ENCODE assay signal across 12 cellular contexts in genomic region chr1:88867743-88868521, GRCh38. TPM values are rescaled to one million over a fixed set of nuclear protein-coding genes. Genes with fewer than 3 reads are reported as not detected.
DNase-seq lines count a peak whose midpoint lies in the region; ATAC-seq, FAIRE-seq and TF ChIP-seq lines count a peak whose summit lies in the region.
"Had no signal": no experiment of that assay in that cellular context is flagged by ENCODE, and none has a peak within 500 bp of the region (broad histone marks: within the 10 kb centered on the region; RNA-seq: fewer than 3 reads in every experiment).

No MANE protein-coding gene starts in this region.

- no peaks in the 10 kb centered on the region for H3K36me3 ChIP-seq in colonic mucosa

- no peaks in the 10 kb centered on the region for H3K27me3 ChIP-seq in colonic mucosa

- H3K27ac Mint-ChIP-seq in activated CD4-positive, alpha-beta T cell treated with anti-CD3 and anti-CD28 coated beads, Interleukin-2, amount 10 ng/mL, durations not matched to agents 24 days and 14 days: peak overlapping the region; percentile 82
- H3K27ac Mint-ChIP-seq in stimulated activated memory B cell treated with anti-CD40 and anti-IgM and Interleukin-4, amounts not matched to agents 10 μg/mL and 1 μg/mL and 100 μg/mL, for 72 hours: peak overlapping the region; percentile 42

- intact Hi-C loops in activated CD4-positive, alpha-beta T cell treated with anti-CD3 and anti-CD28 coated beads, Interleukin-2, amount 10 ng/mL, durations not matched to agents 24 days and 14 days (cut with micrococcal nuclease): loop anchor here (1.0 to 5.0 kb wide), 2 partner anchors 23 to 206 kb away; partner anchors contain the start of gene GTF2B
- intact Hi-C loops in colonic mucosa (cut with DNase I): no loop called here

- no peak for ATAC-seq in stimulated activated memory B cell treated with anti-CD40 and anti-IgM and Interleukin-4, amounts not matched to agents 10 μg/mL and 1 μg/mL and 100 μg/mL, for 72 hours
- ATAC-seq: A549 had no signal

- H3K9me3 ChIP-seq in colonic mucosa: no peaks in the 10 kb centered on the region
- H3K9me3 ChIP-seq: A549 had no signal

- peaks cover 36% of the 10 kb centered on the region for H3K4me1 Mint-ChIP-seq in activated CD4-positive, alpha-beta T cell treated with anti-CD3 and anti-CD28 coated beads, Interleukin-2, amount 10 ng/mL, durations not matched to agents 24 days and 14 days
- H3K4me1 Mint-ChIP-seq in stimulated activated memory B cell treated with anti-CD40 and anti-IgM and Interleukin-4, amounts not matched to agents 10 μg/mL and 1 μg/mL and 100 μg/mL, for 72 hours: peaks cover 20% of the 10 kb centered on the region

- H3K9ac ChIP-seq in colonic mucosa (ENCODE audit: low read depth in 2 of 2, low read length in 2 of 2): no peak overlapping the region

- H3K27ac ChIP-seq in colonic mucosa: no peak overlapping the region
- H3K27ac ChIP-seq: A549, VCaP had no signal

- DNase-seq in activated CD4-positive, alpha-beta T cell treated with anti-CD3 and anti-CD28 coated beads, Interleukin-2, amount 10 ng/mL, durations not matched to agents 24 days and 14 days: no peak
- no peak for DNase-seq in activated CD4-positive, alpha-beta T cell treated with anti-CD3 and anti-CD28 coated beads, Interleukin-2, amount 50 U/mL, for 48 hours
- DNase-seq in RCC 7860 (ENCODE audit: low spot score) (peak; percentile 9), fibroblast of gingiva (ENCODE audit: low read depth) (peak; percentile 20), HPDE6-E6E7 (ENCODE audit: extremely low spot score) (no peak), HTR-8/SVneo (ENCODE audit: insufficient read length, low spot score) (no peak), colonic mucosa (no peak)
- DNase-seq: anterior cingulate cortex, NCI-H1436 had no signal

- H3K4me3 Mint-ChIP-seq in activated CD4-positive, alpha-beta T cell treated with anti-CD3 and anti-CD28 coated beads, Interleukin-2, amount 10 ng/mL, durations not matched to agents 24 days and 14 days: peak overlapping the region; percentile 69
- no peak overlapping the region for H3K4me3 Mint-ChIP-seq in stimulated activated memory B cell treated with anti-CD40 and anti-IgM and Interleukin-4, amounts not matched to agents 10 μg/mL and 1 μg/mL and 100 μg/mL, for 72 hours

- no peak for TF ChIP-seq CTCF in colonic mucosa (IDR thresholded peaks at IDR 0.05)

- peaks cover 31% of the 10 kb centered on the region for H3K36me3 Mint-ChIP-seq in activated CD4-positive, alpha-beta T cell treated with anti-CD3 and anti-CD28 coated beads, Interleukin-2, amount 10 ng/mL, durations not matched to agents 24 days and 14 days (ENCODE audit: low read depth)
- peaks cover 22% of the 10 kb centered on the region for H3K36me3 Mint-ChIP-seq in stimulated activated memory B cell treated with anti-CD40 and anti-IgM and Interleukin-4, amounts not matched to agents 10 μg/mL and 1 μg/mL and 100 μg/mL, for 72 hours

- no peaks in the 10 kb centered on the region for H3K9me3 Mint-ChIP-seq in activated CD4-positive, alpha-beta T cell treated with anti-CD3 and anti-CD28 coated beads, Interleukin-2, amount 10 ng/mL, durations not matched to agents 24 days and 14 days
- H3K9me3 Mint-ChIP-seq in stimulated activated memory B cell treated with anti-CD40 and anti-IgM and Interleukin-4, amounts not matched to agents 10 μg/mL and 1 μg/mL and 100 μg/mL, for 72 hours: no peaks in the 10 kb centered on the region

- no peaks in the 10 kb centered on the region for H3K27me3 Mint-ChIP-seq in activated CD4-positive, alpha-beta T cell treated with anti-CD3 and anti-CD28 coated beads, Interleukin-2, amount 10 ng/mL, durations not matched to agents 24 days and 14 days
- H3K27me3 Mint-ChIP-seq in stimulated activated memory B cell treated with anti-CD40 and anti-IgM and Interleukin-4, amounts not matched to agents 10 μg/mL and 1 μg/mL and 100 μg/mL, for 72 hours: no peaks in the 10 kb centered on the region

- FAIRE-seq in RCC 7860 (lab: Jason Lieb, UNC) (no peak), HTR-8/SVneo (lab: Jason Lieb, UNC) (no peak)
- FAIRE-seq: A549 had no signal

- H3K4me3 ChIP-seq in colonic mucosa: no peak overlapping the region
- H3K4me3 ChIP-seq: A549 had no signal

- no peaks in the 10 kb centered on the region for H3K4me1 ChIP-seq in colonic mucosa
- H3K4me1 ChIP-seq: A549 had no signal

RNA-seq across cellular contexts. Expression of gene GTF2B, which starts 23.4 kb away (rescaled TPM):
- total RNA-seq in activated CD4-positive, alpha-beta T cell treated with anti-CD3 and anti-CD28 coated beads, Interleukin-2, amount 10 ng/mL, durations not matched to agents 24 days and 14 days: 41.2 and 42.2 TPM in 2 replicates
- 10 to 100 TPM; 26.9 to 31.6 TPM for total RNA-seq in colonic mucosa

Comparison
In these comparisons a context has a peak if more than half of its experiments do, and no peak if none do; other contexts are left out.
1. DNase-seq: peak in RCC 7860 (single experiment) and fibroblast of gingiva (single experiment); none in activated CD4-positive, alpha-beta T cell treated with anti-CD3 and anti-CD28 coated beads, Interleukin-2, amount 10 ng/mL, durations not matched to agents 24 days and 14 days (single experiment), activated CD4-positive, alpha-beta T cell treated with anti-CD3 and anti-CD28 coated beads, Interleukin-2, amount 50 U/mL, for 48 hours (0 of 2), HPDE6-E6E7 (single experiment), HTR-8/SVneo (single experiment) and colonic mucosa (single experiment).